In the genomic region with DNA sequence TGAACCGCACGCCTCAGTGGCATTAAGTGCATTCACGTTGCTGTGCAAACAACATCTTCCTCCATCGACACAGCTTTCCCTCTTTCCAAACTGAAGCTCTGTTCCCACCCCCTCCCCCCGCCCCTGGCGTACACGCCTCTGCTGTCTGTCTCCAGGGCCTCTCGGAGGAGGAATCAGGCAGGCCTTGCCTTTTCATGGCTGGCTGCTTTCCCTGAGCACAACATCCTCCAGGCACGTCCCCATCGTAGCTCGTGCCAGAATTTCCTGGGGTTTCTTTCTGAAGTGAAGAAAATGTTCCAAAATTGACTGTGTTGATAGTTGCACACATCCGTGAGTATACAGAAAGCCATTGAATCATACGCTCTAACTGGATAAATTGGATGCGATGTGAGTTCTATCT, we compare ENCODE assay signal across 18 cellular contexts. TPM values are rescaled to one million over a fixed set of nuclear protein-coding genes. Genes with fewer than 3 reads are reported as not detected.
DNase-seq lines count a peak whose midpoint lies in the region; TF ChIP-seq lines count a peak whose summit lies in the region.
"Had no signal": no experiment of that assay in that cellular context is flagged by ENCODE, and none has a peak within 500 bp of the region (broad histone marks: within the 10 kb centered on the region; RNA-seq: fewer than 3 reads in every experiment).

No MANE protein-coding gene starts in this region.

- no peaks in the 10 kb centered on the region for H3K79me2 ChIP-seq in osteoblast (ENCODE audit: insufficient read depth, low read length)

- H3K4me1 ChIP-seq in osteoblast (ENCODE audit: insufficient read depth, low read length), result no peaks in the 10 kb centered on the region
- H3K4me1 ChIP-seq: colonic mucosa had no signal

- no peak overlapping the region for H3K4me2 ChIP-seq in osteoblast (ENCODE audit: insufficient read depth, low read length)

- H3K9me3 ChIP-seq in osteoblast (ENCODE audit: low read depth, low read length), result no peaks in the 10 kb centered on the region
- H3K9me3 ChIP-seq: colonic mucosa had no signal

- H3K4me3 ChIP-seq in epithelial cell of esophagus (ENCODE audit: low read length) (no peak overlapping the region), osteoblast (ENCODE audit: insufficient read depth, low read length) (no peak overlapping the region)
- H3K4me3 ChIP-seq: colonic mucosa, lung had no signal

- peaks cover 8% of the 10 kb centered on the region for H3K4me1 Mint-ChIP-seq in neural crest cell
- H3K4me1 Mint-ChIP-seq in activated naive CD8-positive, alpha-beta T cell treated with anti-CD3 and anti-CD28 coated beads for 36 hours, result no peaks in the 10 kb centered on the region
- H3K4me1 Mint-ChIP-seq: activated CD4-positive, alpha-beta T cell treated with anti-CD3 and anti-CD28 coated beads for 36 hours; activated naive CD8-positive, alpha-beta T cell treated with anti-CD3 and anti-CD28 coated beads, Interleukin-2, amount 10 ng/mL, durations not matched to agents 7 days and 5 days; activated T-helper 17 cell treated with anti-CD3 and anti-CD28 coated beads, Interleukin-2, amount 50 U/mL, for 72 hours; CD4-positive, alpha-beta memory T cell; immature natural killer cell had no signal

- peak; percentile 93 for DNase-seq in DMS79 (lab: John Stamatoyannopoulos, UW)
- peak; percentile 79 for DNase-seq in NCI-H2171 (lab: John Stamatoyannopoulos, UW)
- DNase-seq in epithelial cell of esophagus (ENCODE audit: low read depth), result peak; percentile 16
- DNase-seq in neural crest cell (ENCODE audit: low read depth, low spot score), result no peak
- no peak for DNase-seq in activated naive CD8-positive, alpha-beta T cell treated with anti-CD3 and anti-CD28 coated beads for 36 hours
- no peak for DNase-seq in osteoblast (ENCODE audit: insufficient read length, low spot score, missing footprints)
- DNase-seq in SIG-M5 (lab: John Stamatoyannopoulos, UW), result no peak
- DNase-seq: activated CD4-positive, alpha-beta T cell treated with anti-CD3 and anti-CD28 coated beads for 36 hours; activated naive CD8-positive, alpha-beta T cell treated with anti-CD3 and anti-CD28 coated beads, Interleukin-2, amount 10 ng/mL, durations not matched to agents 7 days and 5 days; CD4-positive, alpha-beta memory T cell; colonic mucosa; HCEC 1CT; immature natural killer cell; NCI-H2029 treated with DMSO at 0.1 percent for 48 hours; NCI-H526 treated with DMSO at 0.1 percent for 48 hours; T-helper 1 cell had no signal

- no peak overlapping the region for H2AFZ ChIP-seq in osteoblast (ENCODE audit: low read length)

- no peaks in the 10 kb centered on the region for H3K36me3 ChIP-seq in osteoblast (ENCODE audit: insufficient read depth, low read length)
- H3K36me3 ChIP-seq: colonic mucosa had no signal

- H3K9me3 Mint-ChIP-seq in neural crest cell, result no peaks in the 10 kb centered on the region
- H3K9me3 Mint-ChIP-seq in activated naive CD8-positive, alpha-beta T cell treated with anti-CD3 and anti-CD28 coated beads for 36 hours, result no peaks in the 10 kb centered on the region
- H3K9me3 Mint-ChIP-seq: activated naive CD8-positive, alpha-beta T cell treated with anti-CD3 and anti-CD28 coated beads, Interleukin-2, amount 10 ng/mL, durations not matched to agents 7 days and 5 days; activated T-helper 17 cell treated with anti-CD3 and anti-CD28 coated beads, Interleukin-2, amount 50 U/mL, for 72 hours; CD4-positive, alpha-beta memory T cell; immature natural killer cell had no signal

- peaks cover 3% of the 10 kb centered on the region for H3K27me3 ChIP-seq in osteoblast (ENCODE audit: insufficient read depth, low read length)

- no peak overlapping the region for H3K27ac Mint-ChIP-seq in neural crest cell (ENCODE audit: unreplicated experiment)
- H3K27ac Mint-ChIP-seq in activated naive CD8-positive, alpha-beta T cell treated with anti-CD3 and anti-CD28 coated beads for 36 hours, result no peak overlapping the region
- H3K27ac Mint-ChIP-seq: activated CD4-positive, alpha-beta T cell treated with anti-CD3 and anti-CD28 coated beads for 36 hours; activated naive CD8-positive, alpha-beta T cell treated with anti-CD3 and anti-CD28 coated beads, Interleukin-2, amount 10 ng/mL, durations not matched to agents 7 days and 5 days; activated T-helper 17 cell treated with anti-CD3 and anti-CD28 coated beads, Interleukin-2, amount 50 U/mL, for 72 hours; CD4-positive, alpha-beta memory T cell; immature natural killer cell had no signal

- peaks cover 28% of the 10 kb centered on the region for H3K27me3 Mint-ChIP-seq in neural crest cell (ENCODE audit: low read depth)
- peaks cover 6% of the 10 kb centered on the region for H3K27me3 Mint-ChIP-seq in activated naive CD8-positive, alpha-beta T cell treated with anti-CD3 and anti-CD28 coated beads for 36 hours

- no peaks in the 10 kb centered on the region for H3K36me3 Mint-ChIP-seq in neural crest cell (ENCODE audit: low read depth)
- no peaks in the 10 kb centered on the region for H3K36me3 Mint-ChIP-seq in activated naive CD8-positive, alpha-beta T cell treated with anti-CD3 and anti-CD28 coated beads for 36 hours
- H3K36me3 Mint-ChIP-seq: activated naive CD8-positive, alpha-beta T cell treated with anti-CD3 and anti-CD28 coated beads, Interleukin-2, amount 10 ng/mL, durations not matched to agents 7 days and 5 days; CD4-positive, alpha-beta memory T cell; immature natural killer cell had no signal

- no peak overlapping the region for H3K27ac ChIP-seq in osteoblast (ENCODE audit: low read depth, low read length)
- H3K27ac ChIP-seq: colonic mucosa had no signal

- H3K4me3 Mint-ChIP-seq in neural crest cell, result peak overlapping the region; percentile 49
- H3K4me3 Mint-ChIP-seq in activated naive CD8-positive, alpha-beta T cell treated with anti-CD3 and anti-CD28 coated beads for 36 hours, result no peak overlapping the region
- H3K4me3 Mint-ChIP-seq: activated CD4-positive, alpha-beta T cell treated with anti-CD3 and anti-CD28 coated beads for 36 hours; activated naive CD8-positive, alpha-beta T cell treated with anti-CD3 and anti-CD28 coated beads, Interleukin-2, amount 10 ng/mL, durations not matched to agents 7 days and 5 days; activated T-helper 17 cell treated with anti-CD3 and anti-CD28 coated beads, Interleukin-2, amount 50 U/mL, for 72 hours; CD4-positive, alpha-beta memory T cell; immature natural killer cell had no signal

- H4K20me1 ChIP-seq in osteoblast (ENCODE audit: insufficient read depth, low read length), result no peaks in the 10 kb centered on the region

- TF ChIP-seq CTCF in epithelial cell of esophagus (IDR thresholded peaks at IDR 0.05; ENCODE audit: insufficient read depth, low read depth, low read length, missing control alignments), result no peak
- no peak for TF ChIP-seq CTCF in neural crest cell (conservative IDR thresholded peaks at IDR 0.05)
- no peak for TF ChIP-seq CTCF in osteoblast (IDR thresholded peaks at IDR 0.05; ENCODE audit: extremely low read depth, low read depth, low read length)

RNA-seq across cellular contexts. Expression of a gene that starts 22.3 kb away (rescaled TPM):
- 37.4 and 39.0 TPM in 2 replicates for total RNA-seq in neural crest cell
- 10 to 100 TPM; 27.2 to 28.7 TPM for total RNA-seq in activated naive CD8-positive, alpha-beta T cell treated with anti-CD3 and anti-CD28 coated beads for 36 hours
- 52.7 and 65.5 TPM in 2 replicates for total RNA-seq in osteoblast

RNA-seq across cellular contexts. Expression of a gene that starts 45.9 kb away (rescaled TPM):
- total RNA-seq in neural crest cell (8.1 and 8.6 TPM in 2 replicates), osteoblast (25.3 and 32.9 TPM in 2 replicates)
- 1 to 10 TPM; 5.3 to 5.6 TPM for total RNA-seq in activated naive CD8-positive, alpha-beta T cell treated with anti-CD3 and anti-CD28 coated beads for 36 hours

Comparison
In these comparisons a context has a peak if more than half of its experiments do, and no peak if none do; other contexts are left out.
1. DNase-seq: peak in DMS79 (single experiment), NCI-H2171 (single experiment) and epithelial cell of esophagus (single experiment); none in neural crest cell (single experiment), activated naive CD8-positive, alpha-beta T cell treated with anti-CD3 and anti-CD28 coated beads for 36 hours (single experiment), osteoblast (single experiment) and SIG-M5 (single experiment).